11 cellular contexts compared by ENCODE assay signal in the genomic region with DNA sequence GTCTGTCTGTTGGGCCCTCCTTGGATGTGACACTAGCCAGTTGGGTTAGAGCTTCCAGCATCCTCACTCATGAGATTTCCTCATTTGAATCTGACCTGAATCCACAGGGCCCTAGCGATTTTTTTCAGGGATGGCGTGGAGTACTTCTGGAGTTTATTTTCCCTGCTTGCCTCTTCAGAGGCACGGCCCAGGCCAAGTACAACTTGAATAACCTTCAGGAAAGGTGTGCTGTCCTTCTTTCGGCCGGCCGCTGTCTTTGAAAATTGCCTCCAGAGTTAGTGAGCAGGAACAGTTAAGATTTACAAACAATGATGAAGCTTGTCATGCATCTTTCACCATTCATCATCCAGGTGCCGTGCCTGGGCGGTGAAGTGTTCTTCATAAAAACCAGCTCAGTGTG. TPM values are rescaled to one million over a fixed set of nuclear protein-coding genes. Genes with fewer than 3 reads are reported as not detected.
"Had no signal": no experiment of that assay in that cellular context is flagged by ENCODE, and none has a peak within 500 bp of the region (broad histone marks: within the 10 kb centered on the region; RNA-seq: fewer than 3 reads in every experiment).

No MANE protein-coding gene starts in this region.

- DNase-seq: GM23248, GOT3, H7, HFFc6, IMR-90 had no signal

- ATAC-seq: HCT116, K562 had no signal

- FAIRE-seq: HTR-8/SVneo, K562 had no signal

- H3K4me3 ChIP-seq: GM23248, HAP-1, K562 had no signal

- H3K4me1 ChIP-seq: HAP-1 had no signal

- H3K27ac ChIP-seq: GM23248 had no signal

- H3K9me3 ChIP-seq: HAP-1 had no signal

- H3K36me3 ChIP-seq: HAP-1 had no signal

RNA-seq across cellular contexts. Expression of a gene that starts 49.5 kb away (rescaled TPM):
- total RNA-seq: GM23248, H4, H7, HFFc6, HT-29, IMR-90, K562 had no signal
